ENCODE assay signal across 11 cellular contexts in genomic region chr10:17249820-17250219, GRCh38. TPM values are rescaled to one million over a fixed set of nuclear protein-coding genes. Genes with fewer than 3 reads are reported as not detected.
A peak's percentile ranks its signal among the peaks of the same experiment; 100 is the strongest.
DNase-seq lines count a peak whose midpoint lies in the region; FAIRE-seq and TF ChIP-seq lines count a peak whose summit lies in the region.
"Had no signal": no experiment of that assay in that cellular context is flagged by ENCODE, and none has a peak within 500 bp of the region (broad histone marks: within the 10 kb centered on the region; RNA-seq: fewer than 3 reads in every experiment).

No MANE protein-coding gene starts in this region.

- no peaks in the 10 kb centered on the region for H3K27me3 ChIP-seq in GM06990 (replicated peaks; ENCODE audit: control insufficient read depth, insufficient read depth, low read length)
- no peaks in the 10 kb centered on the region for H3K27me3 ChIP-seq in bronchial epithelial cell (ENCODE audit: control insufficient read depth, insufficient read depth, low read length)
- H3K27me3 ChIP-seq: gastrocnemius medialis, sigmoid colon had no signal

- H3K4me3 ChIP-seq in GM06990 (replicated peaks; ENCODE audit: low read depth, low read length), result no peak overlapping the region
- no peak overlapping the region for H3K4me3 ChIP-seq in Jurkat, Clone E6-1 (ENCODE audit: low read length)
- H3K4me3 ChIP-seq in bronchial epithelial cell (ENCODE audit: low read depth, low read length), result no peak overlapping the region
- H3K4me3 ChIP-seq: gastrocnemius medialis, sigmoid colon had no signal

- H3K4me1 Mint-ChIP-seq in neural crest cell, result no peaks in the 10 kb centered on the region

- no peak overlapping the region for H3K4me3 Mint-ChIP-seq in neural crest cell
- H3K4me3 Mint-ChIP-seq: activated T-helper 1 cell treated with anti-CD3 and anti-CD28 coated beads, Interleukin-12 subunit alpha, Interleukin-12 subunit beta, Interleukin-2, Interleukin-4 antibody, amounts not matched to agents 30 ng/mL and 10 ng/mL and 1 ng/mL, durations not matched to agents 14 hours and 24 hours and 36 hours had no signal

- DNase-seq in GM06990 (ENCODE audit: extremely low read depth, insufficient read length), result no peak
- peak; percentile 23 for DNase-seq in Jurkat, Clone E6-1 (ENCODE audit: low read depth, low spot score)
- DNase-seq in bronchial epithelial cell (ENCODE audit: low read depth), result peak; percentile 27
- no peak for DNase-seq in neural crest cell (ENCODE audit: low read depth, low spot score)
- no peak for DNase-seq in ecto neural progenitor cell (ENCODE audit: low spot score)
- no peak for DNase-seq in DMS153 (lab: John Stamatoyannopoulos, UW)
- DNase-seq in ureter (ENCODE audit: low spot score), result no peak
- DNase-seq: gastrocnemius medialis, Right ventricle myocardium superior, sigmoid colon had no signal

- TF ChIP-seq CTCF in GM06990 (IDR thresholded peaks at IDR 0.05; ENCODE audit: insufficient read depth, low read length, poor library complexity, severe bottlenecking) (peak; percentile 20), bronchial epithelial cell (IDR thresholded peaks at IDR 0.05; ENCODE audit: insufficient read depth, low read length, severe bottlenecking) (peak; percentile 38), neural crest cell (conservative IDR thresholded peaks at IDR 0.05) (peak; percentile 48)

- H3K27me3 Mint-ChIP-seq in neural crest cell (ENCODE audit: low read depth), result no peaks in the 10 kb centered on the region

- H3K36me3 ChIP-seq in GM06990 (ENCODE audit: control insufficient read depth, insufficient read depth, low read length) (no peaks in the 10 kb centered on the region), bronchial epithelial cell (ENCODE audit: control insufficient read depth, insufficient read depth, low read length) (no peaks in the 10 kb centered on the region)
- H3K36me3 ChIP-seq: gastrocnemius medialis, sigmoid colon had no signal

- no peak for FAIRE-seq in bronchial epithelial cell (lab: Jason Lieb, UNC)

- no peak overlapping the region for H3K27ac Mint-ChIP-seq in neural crest cell (ENCODE audit: unreplicated experiment)
- H3K27ac Mint-ChIP-seq: activated T-helper 1 cell treated with anti-CD3 and anti-CD28 coated beads, Interleukin-12 subunit alpha, Interleukin-12 subunit beta, Interleukin-2, Interleukin-4 antibody, amounts not matched to agents 30 ng/mL and 10 ng/mL and 1 ng/mL, durations not matched to agents 14 hours and 24 hours and 36 hours had no signal

- peaks cover 5% of the 10 kb centered on the region for H3K36me3 Mint-ChIP-seq in neural crest cell (ENCODE audit: low read depth)

- peaks cover 14% of the 10 kb centered on the region for H3K9me3 Mint-ChIP-seq in neural crest cell

RNA-seq across cellular contexts. Expression of gene VIM, which starts 21.8 kb away (rescaled TPM):
- polyA plus RNA-seq in Jurkat, Clone E6-1 (2012; ENCODE audit: insufficient read depth, insufficient read length), result 615 TPM
- total RNA-seq in bronchial epithelial cell (25.1 and 115 TPM in 2 replicates), neural crest cell (1,786 and 1,791 TPM in 2 replicates), ureter (569 TPM)

RNA-seq across cellular contexts. Expression of gene TRDMT1, which starts 48.3 kb away (rescaled TPM):
- 8.2 TPM for polyA plus RNA-seq in Jurkat, Clone E6-1 (2012; ENCODE audit: insufficient read depth, insufficient read length)
- total RNA-seq in bronchial epithelial cell, result 1.3 and 1.4 TPM in 2 replicates
- total RNA-seq in neural crest cell, result 17.3 and 20.6 TPM in 2 replicates
- 12.9 TPM for total RNA-seq in ureter

Comparison
In these comparisons a context has a peak if more than half of its experiments do, and no peak if none do; other contexts are left out.
1. DNase-seq: peak in Jurkat, Clone E6-1 (single experiment) and bronchial epithelial cell (single experiment); none in GM06990 (single experiment), neural crest cell (single experiment), ecto neural progenitor cell (single experiment), DMS153 (single experiment) and ureter (single experiment).
2. Peak in every context shown above with its lines, with median percentiles within 50 percentile points of each other: CTCF ChIP-seq.